21 cellular contexts compared by ENCODE assay signal in genomic region chr10:18240185-18240882, GRCh38.
DNase-seq lines count a peak whose midpoint lies in the region; ATAC-seq and TF ChIP-seq lines count a peak whose summit lies in the region.
"Had no signal": no experiment of that assay in that cellular context is flagged by ENCODE, and none has a peak within 500 bp of the region (broad histone marks: within the 10 kb centered on the region; RNA-seq: fewer than 3 reads in every experiment).

No MANE protein-coding gene starts in this region.

- H3K27me3 Mint-ChIP-seq in MCF 10A (ENCODE audit: insufficient read depth, unreplicated experiment) (no peaks in the 10 kb centered on the region), neural progenitor cell (ENCODE audit: insufficient read depth, low read depth) (peaks cover 4% of the 10 kb centered on the region)

- intact Hi-C loops in MCF 10A (cut with micrococcal nuclease) = no loop called here
- intact Hi-C loops in mammary epithelial cell (cut with micrococcal nuclease) = no loop called here
- intact Hi-C loops in ascending aorta (cut with DNase I) = loop anchor here (5.0 kb wide), 1 partner anchor 67 kb away; no protein-coding TSS in a partner anchor
- intact Hi-C loops in heart left ventricle (cut with DNase I) = no loop called here

- in situ Hi-C loops in mammary epithelial cell (cut with MboI; ENCODE audit: low sequenced_read_pairs in 2 of 2) = loop anchor here in 1 of 2 donors (25.0 kb wide), 1 partner anchor 628 kb away; the partner anchor contains the start of gene HACD1

- H3K4me1 Mint-ChIP-seq in MCF 10A (ENCODE audit: insufficient read depth, unreplicated experiment) = peaks cover 11% of the 10 kb centered on the region
- H3K4me1 Mint-ChIP-seq in neural progenitor cell = no peaks in the 10 kb centered on the region
- H3K4me1 Mint-ChIP-seq: activated CD4-positive, alpha-beta T cell treated with anti-CD3 and anti-CD28 coated beads for 36 hours; activated naive CD8-positive, alpha-beta T cell treated with anti-CD3 and anti-CD28 coated beads for 36 hours; nephron progenitor cell had no signal

- no peaks in the 10 kb centered on the region for H4K20me1 ChIP-seq in mammary epithelial cell (ENCODE audit: insufficient read depth, low read length)
- no peaks in the 10 kb centered on the region for H4K20me1 ChIP-seq in neural progenitor cell (ENCODE audit: low read depth)

- DNase-seq in MCF 10A (ENCODE audit: unreplicated experiment) = peak; percentile 40
- DNase-seq in mammary epithelial cell = no peak
- no peak for DNase-seq in ascending aorta (ENCODE audit: low spot score in 2 of 2)
- DNase-seq in heart left ventricle = peak in 1 of 5 donors; percentile 29
- no peak for DNase-seq in neural progenitor cell (ENCODE audit: low spot score)
- DNase-seq in activated naive CD4-positive, alpha-beta T cell treated with anti-CD3 and anti-CD28 coated beads, Interleukin-2, amount 50 U/mL, for 72 hours (ENCODE audit: low spot score in 2 of 2) = no peak
- DNase-seq: activated CD4-positive, alpha-beta T cell treated with anti-CD3 and anti-CD28 coated beads for 36 hours; activated naive CD8-positive, alpha-beta T cell treated with anti-CD3 and anti-CD28 coated beads for 36 hours; dermis blood vessel endothelial cell; DND-41; gastrocnemius medialis; kidney glomerular epithelial cell; NCI-H1417 treated with DMSO at 0.1 percent for 48 hours; NCI-H510A treated with DMSO at 0.1 percent for 48 hours; nephron progenitor cell; SW 1271; uterus had no signal

- H3K9me3 Mint-ChIP-seq in MCF 10A (ENCODE audit: unreplicated experiment) (no peaks in the 10 kb centered on the region), neural progenitor cell (peaks cover 5% of the 10 kb centered on the region)
- H3K9me3 Mint-ChIP-seq in activated naive CD4-positive, alpha-beta T cell treated with anti-CD3 and anti-CD28 coated beads, Interleukin-2, amount 50 U/mL, for 72 hours = no peaks in the 10 kb centered on the region
- H3K9me3 Mint-ChIP-seq: activated naive CD8-positive, alpha-beta T cell treated with anti-CD3 and anti-CD28 coated beads for 36 hours had no signal

- no peaks in the 10 kb centered on the region for H3K27me3 ChIP-seq in mammary epithelial cell (ENCODE audit: insufficient read depth, low read length)
- H3K27me3 ChIP-seq in ascending aorta = no peaks in the 10 kb centered on the region
- no peaks in the 10 kb centered on the region for H3K27me3 ChIP-seq in heart left ventricle
- peaks cover 6% of the 10 kb centered on the region for H3K27me3 ChIP-seq in skeletal muscle satellite cell (ENCODE audit: control insufficient read depth, insufficient read depth, low read length)
- H3K27me3 ChIP-seq in neural progenitor cell = no peaks in the 10 kb centered on the region
- H3K27me3 ChIP-seq: gastrocnemius medialis, uterus had no signal

- BruUV-seq in MCF 10A (replicated peaks; lab: Mats Ljungman, UMichigan) (no TSS peak), mammary epithelial cell (replicated peaks; lab: Mats Ljungman, UMichigan) (no TSS peak)

- H3K4me2 ChIP-seq in mammary epithelial cell (ENCODE audit: insufficient read depth, low read depth, low read length) = no peak overlapping the region
- peak overlapping the region; percentile 9 for H3K4me2 ChIP-seq in skeletal muscle satellite cell (ENCODE audit: low read length)
- no peak overlapping the region for H3K4me2 ChIP-seq in neural progenitor cell

- no peaks in the 10 kb centered on the region for H3K36me3 Mint-ChIP-seq in MCF 10A (ENCODE audit: insufficient read depth, unreplicated experiment)
- no peaks in the 10 kb centered on the region for H3K36me3 Mint-ChIP-seq in neural progenitor cell
- no peaks in the 10 kb centered on the region for H3K36me3 Mint-ChIP-seq in activated naive CD4-positive, alpha-beta T cell treated with anti-CD3 and anti-CD28 coated beads, Interleukin-2, amount 50 U/mL, for 72 hours
- H3K36me3 Mint-ChIP-seq: activated naive CD8-positive, alpha-beta T cell treated with anti-CD3 and anti-CD28 coated beads for 36 hours; brain had no signal

- ATAC-seq in heart left ventricle (peak in 3 of 4 donors; percentile 29 to 73 (median 63)), GM19463 (IDR thresholded peaks at IDR 0.05; ENCODE audit: unreplicated experiment) (no peak)
- no peak for ATAC-seq in activated naive CD4-positive, alpha-beta T cell treated with anti-CD3 and anti-CD28 coated beads, Interleukin-2, amount 50 U/mL, for 72 hours
- ATAC-seq: activated CD4-positive, alpha-beta T cell treated with anti-CD3 and anti-CD28 coated beads for 36 hours; gastrocnemius medialis had no signal

- dilution Hi-C loops in mammary epithelial cell (cut with HindIII; ENCODE audit: low sequenced_read_pairs) = no loop called here

- H3K27ac ChIP-seq in mammary epithelial cell (ENCODE audit: insufficient read depth, low read depth, low read length) = no peak overlapping the region
- H3K27ac ChIP-seq in ascending aorta = peak overlapping the region; percentile 34 to 66
- H3K27ac ChIP-seq in heart left ventricle = peak overlapping the region in 5 of 12 donors; percentile 17 to 55 (median 51)
- H3K27ac ChIP-seq in neural progenitor cell = no peak overlapping the region
- H3K27ac ChIP-seq: 22Rv1, gastrocnemius medialis, uterus had no signal

- H3K4me3 ChIP-seq in mammary epithelial cell (replicated peaks in 1 of 3; ENCODE audit: insufficient read depth in 1 of 3, low read depth in 2 of 3, low read length in 3 of 3) (no peak overlapping the region), ascending aorta (peak overlapping the region; percentile 31 to 41), heart left ventricle (no peak overlapping the region), skeletal muscle satellite cell (ENCODE audit: low read length) (no peak overlapping the region), neural progenitor cell (no peak overlapping the region)
- H3K4me3 ChIP-seq: gastrocnemius medialis, uterus had no signal

- H2AFZ ChIP-seq in mammary epithelial cell (ENCODE audit: low read depth, low read length) (no peak overlapping the region), neural progenitor cell (replicated peaks) (no peak overlapping the region)

- H3K4me3 Mint-ChIP-seq in MCF 10A (ENCODE audit: unreplicated experiment) (peak overlapping the region; percentile 54), neural progenitor cell (no peak overlapping the region)
- H3K4me3 Mint-ChIP-seq: activated CD4-positive, alpha-beta T cell treated with anti-CD3 and anti-CD28 coated beads for 36 hours; activated naive CD8-positive, alpha-beta T cell treated with anti-CD3 and anti-CD28 coated beads for 36 hours; brain; nephron progenitor cell had no signal

- 34% methylated on average over 12 of the region's 12 CpGs for WGBS in mammary epithelial cell (ENCODE audit: low coverage, missing lambda C conversion rate)
- WGBS in heart left ventricle, 4 donors = 62 to 78% (median 75%) methylated on average over 12 of the region's 12 CpGs

- no peak for TF ChIP-seq POLR2A in heart left ventricle (IDR thresholded peaks at IDR 0.05)

- POLR2A ChIA-PET in MCF 10A (lab: Yijun Ruan, JAX) = interaction anchor here (0.7 to 1.2 kb wide), 4 partner anchors 9 to 24 kb away, joined by 3 to 5 read pairs (median 3); no protein-coding TSS in a partner anchor

- CTCF ChIA-PET in MCF 10A (lab: Yijun Ruan, JAX) (interaction anchor here (0.6 to 3.3 kb wide), 15 partner anchors 10 to 819 kb away, joined by 3 to 46 read pairs (median 3); no protein-coding TSS in a partner anchor), mammary epithelial cell (lab: Charles Lee; ENCODE audit: low non-redundant PET) (no interaction called here)

- H3F3A ChIP-seq in neural progenitor cell (ENCODE audit: low read depth) = no peaks in the 10 kb centered on the region

- H3K9ac ChIP-seq in mammary epithelial cell (ENCODE audit: insufficient read depth, low read length) = no peak overlapping the region
- no peak overlapping the region for H3K9ac ChIP-seq in skeletal muscle satellite cell (ENCODE audit: low read depth, low read length)
- H3K9ac ChIP-seq in neural progenitor cell = no peak overlapping the region

- TF ChIP-seq CTCF in MCF 10A (IDR thresholded peaks at IDR 0.05; ENCODE audit: unreplicated experiment) = no peak
- no peak for TF ChIP-seq CTCF in mammary epithelial cell (conservative IDR thresholded peaks at IDR 0.05 in 1 of 2, IDR thresholded peaks at IDR 0.05 in 1 of 2; ENCODE audit: extremely low read depth in 1 of 2, insufficient read depth in 1 of 2, low read depth in 1 of 2, low read length in 2 of 2)
- no peak for TF ChIP-seq CTCF in ascending aorta (IDR thresholded peaks at IDR 0.05)
- no peak for TF ChIP-seq CTCF in heart left ventricle (IDR thresholded peaks at IDR 0.05)
- TF ChIP-seq CTCF in neural progenitor cell (IDR thresholded peaks at IDR 0.05) = no peak

- no peaks in the 10 kb centered on the region for H3K4me1 ChIP-seq in mammary epithelial cell (ENCODE audit: insufficient read depth, low read length)
- H3K4me1 ChIP-seq in ascending aorta = peaks cover 0 to 21% of the 10 kb centered on the region in 2 donors
- peaks cover 0 to 11% (median 0%) of the 10 kb centered on the region in 12 donors for H3K4me1 ChIP-seq in heart left ventricle
- H3K4me1 ChIP-seq in skeletal muscle satellite cell (ENCODE audit: control insufficient read depth, insufficient read depth, low read length) = peaks cover 13% of the 10 kb centered on the region
- no peaks in the 10 kb centered on the region for H3K4me1 ChIP-seq in neural progenitor cell
- H3K4me1 ChIP-seq: gastrocnemius medialis, uterus had no signal

- H3K36me3 ChIP-seq in mammary epithelial cell (ENCODE audit: insufficient read depth, low read length) (no peaks in the 10 kb centered on the region), ascending aorta (no peaks in the 10 kb centered on the region), heart left ventricle (no peaks in the 10 kb centered on the region), skeletal muscle satellite cell (ENCODE audit: insufficient read depth, low read length) (no peaks in the 10 kb centered on the region), neural progenitor cell (no peaks in the 10 kb centered on the region)
- H3K36me3 ChIP-seq: gastrocnemius medialis, uterus had no signal

- H3K9me3 ChIP-seq in mammary epithelial cell (replicated peaks; ENCODE audit: insufficient read depth, low read length) = no peaks in the 10 kb centered on the region
- H3K9me3 ChIP-seq in ascending aorta = no peaks in the 10 kb centered on the region
- H3K9me3 ChIP-seq in heart left ventricle = peaks cover 0 to 6% (median 0%) of the 10 kb centered on the region in 12 donors
- no peaks in the 10 kb centered on the region for H3K9me3 ChIP-seq in skeletal muscle satellite cell (replicated peaks; ENCODE audit: low read length)
- H3K9me3 ChIP-seq in neural progenitor cell (ENCODE audit: low read depth) = no peaks in the 10 kb centered on the region
- H3K9me3 ChIP-seq: gastrocnemius medialis, uterus had no signal

- H3K27ac Mint-ChIP-seq in MCF 10A (ENCODE audit: low read depth, unreplicated experiment) = peak overlapping the region; percentile 68
- H3K27ac Mint-ChIP-seq in neural progenitor cell = no peak overlapping the region
- no peak overlapping the region for H3K27ac Mint-ChIP-seq in activated naive CD4-positive, alpha-beta T cell treated with anti-CD3 and anti-CD28 coated beads, Interleukin-2, amount 50 U/mL, for 72 hours
- H3K27ac Mint-ChIP-seq: activated CD4-positive, alpha-beta T cell treated with anti-CD3 and anti-CD28 coated beads for 36 hours; activated naive CD8-positive, alpha-beta T cell treated with anti-CD3 and anti-CD28 coated beads for 36 hours; brain; nephron progenitor cell had no signal

- H3K79me2 ChIP-seq in mammary epithelial cell (ENCODE audit: insufficient read depth, low read length) = no peaks in the 10 kb centered on the region
- H3K79me2 ChIP-seq in neural progenitor cell (ENCODE audit: low read depth) = no peaks in the 10 kb centered on the region

Comparison
In these comparisons a context has a peak if more than half of its experiments do, and no peak if none do; other contexts are left out.
1. H3K27ac ChIP-seq: peak in ascending aorta (2 of 2); none in mammary epithelial cell (single experiment) and neural progenitor cell (single experiment).
2. H3K4me3 ChIP-seq: peak in ascending aorta (2 of 2); none in mammary epithelial cell (0 of 3), heart left ventricle (0 of 12), skeletal muscle satellite cell (single experiment) and neural progenitor cell (single experiment).
3. ATAC-seq: peak in heart left ventricle (3 of 4); none in GM19463 (single experiment) and activated naive CD4-positive, alpha-beta T cell treated with anti-CD3 and anti-CD28 coated beads, Interleukin-2, amount 50 U/mL, for 72 hours (0 of 2).